In genomic region chrX:3493605-3494004, GRCh38 we compare ENCODE assay signal across 8 cellular contexts.
"Had no signal": no experiment of that assay in that cellular context is flagged by ENCODE, and none has a peak within 500 bp of the region (broad histone marks: within the 10 kb centered on the region; RNA-seq: fewer than 3 reads in every experiment).

No MANE protein-coding gene starts in this region.

- H3K36me3 Mint-ChIP-seq: IgD-negative memory B cell had no signal

- H3K4me3 ChIP-seq: K562 had no signal

- DNase-seq: IMR-90, KBM-7, KG1 had no signal

- FAIRE-seq: HepG2, HTR-8/SVneo, K562 had no signal

- H3K27me3 Mint-ChIP-seq: IgD-negative memory B cell had no signal

- ATAC-seq: HepG2, K562 had no signal

- H3K4me3 Mint-ChIP-seq: IgD-negative memory B cell had no signal

- H3K4me1 Mint-ChIP-seq: IgD-negative memory B cell had no signal

- H3K27ac ChIP-seq: HL-60 had no signal
